In genomic region chr3:73475175-73475574, GRCh38 we compare ENCODE assay signal across 1 cellular context.
TF ChIP-seq lines count a peak whose summit lies in the region.

No MANE protein-coding gene starts in this region.

TF ChIP-seq in GM12878, 131 proteins besides CTCF, POLR2A, EP300 and RAD21 (continued from another document):
- TF ChIP-seq ZNF592 (IDR thresholded peaks at IDR 0.05) = no peak
- no peak for TF ChIP-seq MAX (IDR thresholded peaks at IDR 0.05; ENCODE audit: low read depth, low read length)
- no peak for TF ChIP-seq NFXL1 (IDR thresholded peaks at IDR 0.05; ENCODE audit: borderline replicate concordance)
- TF ChIP-seq ATF2 (IDR thresholded peaks at IDR 0.05; ENCODE audit: low read length) = peak; percentile 39; the same call in 1 of the 2 replicates
- TF ChIP-seq SPI1 (IDR thresholded peaks at IDR 0.05; ENCODE audit: borderline replicate concordance, insufficient read depth, low read depth, low read length) = no peak
- TF ChIP-seq BHLHE40 (IDR thresholded peaks at IDR 0.05; ENCODE audit: borderline replicate concordance in 1 of 2, low read depth in 2 of 2, low read length in 1 of 2) = no peak
- TF ChIP-seq SIX5 (IDR thresholded peaks at IDR 0.05; ENCODE audit: low read depth, low read length, severe bottlenecking) = no peak
- TF ChIP-seq JUNB (IDR thresholded peaks at IDR 0.05) = peak; percentile 76
- no peak for TF ChIP-seq POLR2AphosphoS5 (IDR thresholded peaks at IDR 0.05; ENCODE audit: low read length)
- no peak for TF ChIP-seq KDM1A (IDR thresholded peaks at IDR 0.05; ENCODE audit: borderline replicate concordance)
- no peak for TF ChIP-seq IKZF1 (conservative IDR thresholded peaks at IDR 0.05)
- no peak for TF ChIP-seq MYB (IDR thresholded peaks at IDR 0.05; ENCODE audit: borderline replicate concordance, low read depth, low read length)
- no peak for TF ChIP-seq TCF3 (IDR thresholded peaks at IDR 0.05; ENCODE audit: borderline replicate concordance, insufficient read depth, low read depth, low read length)
- TF ChIP-seq GABPA (IDR thresholded peaks at IDR 0.05; ENCODE audit: low read depth) = no peak
- no peak for TF ChIP-seq RELA (IDR thresholded peaks at IDR 0.05; ENCODE audit: borderline replicate concordance, partially characterized antibody)
- no peak for TF ChIP-seq PRDM15 (CRISPR knock-in tag; IDR thresholded peaks at IDR 0.05)
- TF ChIP-seq EZH2 (IDR thresholded peaks at IDR 0.05; ENCODE audit: borderline replicate concordance, control insufficient read depth, low read depth, low read length) = no peak
- no peak for TF ChIP-seq LARP7 (IDR thresholded peaks at IDR 0.05)
- TF ChIP-seq TCF7 (IDR thresholded peaks at IDR 0.05; ENCODE audit: borderline replicate concordance) = no peak
- no peak for TF ChIP-seq CEBPB (IDR thresholded peaks at IDR 0.05; ENCODE audit: borderline replicate concordance in 1 of 2, low read depth in 2 of 2, low read length in 2 of 2)
- no peak for TF ChIP-seq YY1 (IDR thresholded peaks at IDR 0.05; ENCODE audit: low read depth, low read length)
- peak; percentile 63; the same call in 1 of the 2 replicates for TF ChIP-seq NFIC (IDR thresholded peaks at IDR 0.05; ENCODE audit: low read depth, low read length)
- TF ChIP-seq IRF4 (IDR thresholded peaks at IDR 0.05; ENCODE audit: low read depth, low read length) = peak; percentile 63; the same call in 1 of the 2 replicates
- TF ChIP-seq HDAC2 (IDR thresholded peaks at IDR 0.05) = no peak
- no peak for TF ChIP-seq USF1 (IDR thresholded peaks at IDR 0.05; ENCODE audit: borderline replicate concordance, extremely low read length, insufficient read depth, low read depth, low read length)
- TF ChIP-seq TBL1XR1 (IDR thresholded peaks at IDR 0.05; ENCODE audit: low read depth, low read length) = no peak
- TF ChIP-seq IKZF2 (IDR thresholded peaks at IDR 0.05) = no peak
- TF ChIP-seq HSF1 (IDR thresholded peaks at IDR 0.05; ENCODE audit: low read depth, low read length) = no peak
- TF ChIP-seq DPF2 (IDR thresholded peaks at IDR 0.05) = no peak
- no peak for TF ChIP-seq TAF1 (IDR thresholded peaks at IDR 0.05; ENCODE audit: borderline replicate concordance, low read depth, low read length)
- TF ChIP-seq CHD2 (IDR thresholded peaks at IDR 0.05; ENCODE audit: borderline replicate concordance, low read depth, low read length) = no peak
- peak; percentile 52; the same call in 1 of the 2 replicates for TF ChIP-seq RUNX3 (IDR thresholded peaks at IDR 0.05; ENCODE audit: low read length)
- peak; percentile 25; the same call in 1 of the 2 replicates for TF ChIP-seq FOXM1 (IDR thresholded peaks at IDR 0.05; ENCODE audit: low read depth, low read length)
- TF ChIP-seq STAT1 (conservative IDR thresholded peaks at IDR 0.05) = no peak
- no peak for TF ChIP-seq ZNF207 (IDR thresholded peaks at IDR 0.05; ENCODE audit: borderline replicate concordance)
- no peak for TF ChIP-seq ASH2L (IDR thresholded peaks at IDR 0.05; ENCODE audit: borderline replicate concordance, low read depth)
- no peak for TF ChIP-seq ZBTB4 (CRISPR knock-in tag; IDR thresholded peaks at IDR 0.05)
- TF ChIP-seq BCL11A (IDR thresholded peaks at IDR 0.05; ENCODE audit: low read depth, low read length) = peak; percentile 33; the same call in 1 of the 2 replicates
